ENCODE assay signal across 26 cellular contexts in the genomic region with DNA sequence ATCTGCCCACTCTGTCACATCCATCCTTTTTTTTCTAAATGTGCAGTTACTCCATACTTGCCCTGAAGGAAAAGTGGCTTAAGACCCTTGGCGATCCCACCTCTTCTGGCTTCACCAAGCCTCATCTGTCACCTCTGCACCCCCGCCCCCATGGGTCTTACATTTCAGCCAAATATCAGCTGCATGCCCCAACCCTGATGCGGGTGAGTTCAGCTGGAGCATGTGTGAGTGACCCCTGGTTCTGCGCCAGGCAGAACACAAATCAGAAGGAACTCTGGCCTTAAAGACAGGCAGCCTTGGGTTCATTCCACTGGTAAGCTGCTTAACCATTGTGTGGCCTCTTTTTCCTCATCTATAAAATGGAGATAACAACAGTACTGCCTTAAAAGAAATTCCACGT.
"Had no signal": no experiment of that assay in that cellular context is flagged by ENCODE, and none has a peak within 500 bp of the region (broad histone marks: within the 10 kb centered on the region; RNA-seq: fewer than 3 reads in every experiment).

No MANE protein-coding gene starts in this region.

- FAIRE-seq: pancreas, urothelium cell line had no signal

- H3K4me1 ChIP-seq: neural progenitor cell, pancreas, right atrium auricular region, thyroid gland, upper lobe of left lung had no signal

- H3K9me3 ChIP-seq: neutrophil, pancreas, prostate gland, right atrium auricular region, stomach, thoracic aorta, thyroid gland, tibial nerve, upper lobe of left lung, vagina had no signal

- H3K27me3 ChIP-seq: neural progenitor cell, neutrophil, pancreas, right atrium auricular region, stomach, thyroid gland, tibial nerve, upper lobe of left lung, vagina had no signal

- H3K36me3 ChIP-seq: neural progenitor cell, neutrophil, pancreas, prostate gland, right atrium auricular region, stomach, thoracic aorta, thyroid gland, upper lobe of left lung, vagina had no signal

- DNase-seq: naive thymus-derived CD4-positive, alpha-beta T cell; natural killer cell; nucleus accumbens; pancreas; retina; stimulated activated CD4-positive, alpha-beta T cell treated with anti-CD3 and anti-CD28 coated beads, Interleukin-15, amount 100 ng/mL, for 24 hours; stimulated activated CD4-positive, alpha-beta T cell treated with anti-CD3 and anti-CD28 coated beads, Interleukin-2, amount 100 ng/mL, for 24 hours; stimulated activated CD4-positive, alpha-beta T cell treated with anti-CD3 and anti-CD28 coated beads, Interleukin-2, amount 100 ng/mL, for 48 hours; stimulated activated CD4-positive, alpha-beta T cell treated with anti-CD3 and anti-CD28 coated beads, Interleukin-4, amount 100 ng/mL, for 24 hours; stimulated activated naive B cell treated with anti-CD40 and anti-IgM and Interleukin-4, amounts not matched to agents 10 μg/mL and 1 μg/mL and 100 μg/mL, for 72 hours; stimulated activated naive CD4-positive, alpha-beta T cell treated with Interleukin-2 at 50 U/mL for 16 hours; stomach; thyroid gland; trophoblast cell; upper lobe of left lung had no signal

- H3K4me2 ChIP-seq: neural progenitor cell, smooth muscle cell had no signal

- H3K9ac ChIP-seq: neural progenitor cell had no signal

- H3K4me3 ChIP-seq: neural progenitor cell, pancreas, prostate gland, right atrium auricular region, skin epidermis, smooth muscle cell, stomach, thoracic aorta, thyroid gland, tibial nerve, upper lobe of left lung, vagina had no signal

- ATAC-seq: naive thymus-derived CD4-positive, alpha-beta T cell; natural killer cell; pancreas; stimulated activated effector memory CD8-positive, alpha-beta T cell treated with anti-CD3 and anti-CD28 coated beads, Interleukin-12 subunit alpha, Interleukin-12 subunit beta, amount 100 ng/mL, for 72 hours; stimulated activated naive B cell treated with anti-CD40 and anti-IgM and Interleukin-4, amounts not matched to agents 10 μg/mL and 1 μg/mL and 100 μg/mL, for 72 hours had no signal

- H3K27ac ChIP-seq: neural progenitor cell, neutrophil, pancreas, prostate gland, right atrium auricular region, skin epidermis, thoracic aorta, thyroid gland, upper lobe of left lung, vagina had no signal

- H2AFZ ChIP-seq: neural progenitor cell had no signal
